Comparison of ENCODE assay signal across 33 cellular contexts in the genomic region with DNA sequence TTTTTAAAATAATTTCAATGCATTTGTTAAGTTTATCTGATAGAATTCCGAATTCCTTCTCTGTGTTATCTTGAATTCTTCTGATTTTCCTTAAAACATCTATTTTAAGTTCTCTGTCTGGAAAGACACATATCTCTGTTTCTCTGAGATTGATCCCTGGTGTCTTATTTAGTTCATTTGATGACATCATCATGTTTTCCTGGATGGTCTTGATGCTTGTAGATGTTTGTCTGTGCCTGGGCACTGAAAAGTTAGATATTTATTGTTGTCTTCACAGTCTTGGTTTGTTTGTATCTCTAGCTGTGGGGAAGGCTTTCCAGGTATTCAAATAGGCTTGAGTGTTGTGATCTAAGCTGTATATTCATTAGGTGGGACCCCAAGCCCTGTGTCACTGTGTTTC.
"Had no signal": no experiment of that assay in that cellular context is flagged by ENCODE, and none has a peak within 500 bp of the region (broad histone marks: within the 10 kb centered on the region; RNA-seq: fewer than 3 reads in every experiment).

No MANE protein-coding gene starts in this region.

- ATAC-seq: activated naive CD4-positive, alpha-beta T cell treated with anti-CD3 and anti-CD28 coated beads, Interleukin-2, amount 50 U/mL, for 72 hours; activated naive CD8-positive, alpha-beta T cell treated with anti-CD3 and anti-CD28 coated beads, Interleukin-2, amount 50 U/mL, for 24 hours; activated T-cell treated with anti-CD3 and anti-CD28 coated beads, Interleukin-2, amount 50 U/mL, for 4 hours; activated T-cell treated with anti-CD3 and anti-CD28 coated beads, Interleukin-2, amount 50 U/mL, for 72 hours; activated T-helper 17 cell treated with anti-CD3 and anti-CD28 coated beads, Interleukin-2, amount 50 U/mL, for 72 hours; body of pancreas had no signal

- DNase-seq: activated effector memory CD4-positive, alpha-beta T cell treated with anti-CD3 and anti-CD28 coated beads, Interleukin-2, amount 50 U/mL, for 16 hours; activated effector memory CD4-positive, alpha-beta T cell treated with Interleukin-2 at 50 U/mL for 16 hours; activated gamma-delta T cell; activated gamma-delta T cell treated with Interleukin-2 at 50 U/mL for 16 hours; activated naive CD4-positive, alpha-beta T cell; activated naive CD4-positive, alpha-beta T cell treated with anti-CD3 and anti-CD28 coated beads for 36 hours; activated naive CD4-positive, alpha-beta T cell treated with anti-CD3 and anti-CD28 coated beads, Interleukin-2, amount 10 ng/mL, durations not matched to agents 7 days and 5 days; activated naive CD4-positive, alpha-beta T cell treated with anti-CD3 and anti-CD28 coated beads, Interleukin-2, amount 50 U/mL, for 16 hours; activated naive CD4-positive, alpha-beta T cell treated with Interleukin-2 at 50 U/mL for 16 hours; activated naive CD8-positive, alpha-beta T cell treated with anti-CD3 and anti-CD28 coated beads for 36 hours; activated naive CD8-positive, alpha-beta T cell treated with anti-CD3 and anti-CD28 coated beads, Interleukin-2, amount 10 ng/mL, durations not matched to agents 7 days and 5 days; activated naive CD8-positive, alpha-beta T cell treated with anti-CD3 and anti-CD28 coated beads, Interleukin-2, amount 50 U/mL, for 24 hours; activated T-cell treated with anti-CD3 and anti-CD28 coated beads, Interleukin-2, amount 50 U/mL, for 1 hour; activated T-cell treated with anti-CD3 and anti-CD28 coated beads, Interleukin-2, amount 50 U/mL, for 24 hours; activated T-cell treated with anti-CD3 and anti-CD28 coated beads, Interleukin-2, amount 50 U/mL, for 4 hours; activated T-cell treated with anti-CD3 and anti-CD28 coated beads, Interleukin-2, amount 50 U/mL, for 48 hours; activated T-cell treated with anti-CD3 and anti-CD28 coated beads, Interleukin-2, amount 50 U/mL, for 72 hours; adrenal gland; amniotic stem cell; amygdala; anterior cingulate cortex; aorta; body of pancreas; brain microvascular endothelial cell; caudate nucleus; central memory CD4-positive, alpha-beta T cell; cerebellar nuclear complex had no signal

- H3K9me3 ChIP-seq: adrenal gland, ascending aorta, body of pancreas, breast epithelium had no signal

- H3K4me1 ChIP-seq: adrenal gland, ascending aorta, body of pancreas, breast epithelium had no signal

- H3K4me3 ChIP-seq: adrenal gland, ascending aorta, body of pancreas, breast epithelium, cardiac muscle cell had no signal

- H3K27me3 ChIP-seq: adrenal gland, ascending aorta, body of pancreas, brain microvascular endothelial cell, breast epithelium, cardiac muscle cell had no signal

- FAIRE-seq: bronchial epithelial cell had no signal

- H3K36me3 ChIP-seq: adrenal gland, ascending aorta, brain microvascular endothelial cell, breast epithelium, cardiac muscle cell had no signal

- H3K27ac ChIP-seq: adrenal gland, ascending aorta, body of pancreas, brain microvascular endothelial cell, breast epithelium, cardiac muscle cell had no signal
